Comparison of ENCODE assay signal across 8 cellular contexts in genomic region chr5:71586052-71586940, GRCh38. TPM values are rescaled to one million over a fixed set of nuclear protein-coding genes. Genes with fewer than 3 reads are reported as not detected.
DNase-seq lines count a peak whose midpoint lies in the region; ATAC-seq and TF ChIP-seq lines count a peak whose summit lies in the region.

No MANE protein-coding gene starts in this region.

- no peak for TF ChIP-seq CTCF in PC-9 (conservative IDR thresholded peaks at IDR 0.05)

- CTCF ChIA-PET in PC-9 (lab: Charles Lee): interaction anchor here (1.9 kb wide), 1 partner anchor 15 kb away, joined by 14 read pairs; no protein-coding TSS in a partner anchor

- H3K36me3 Mint-ChIP-seq in dendritic cell treated with granulocyte-macrophage colony-stimulating factor and Interleukin-4, amounts not matched to agents 40 ng/mL and 50 ng/mL, for 4 days (ENCODE audit: low read depth): peaks cover 11% of the 10 kb centered on the region
- no peaks in the 10 kb centered on the region for H3K36me3 Mint-ChIP-seq in naive B cell

- TSS peak; percentile 95 for BruUV-seq in PC-9 (replicated peaks; lab: Mats Ljungman, UMichigan)

- peaks cover 29% of the 10 kb centered on the region for H3K4me1 Mint-ChIP-seq in dendritic cell treated with granulocyte-macrophage colony-stimulating factor and Interleukin-4, amounts not matched to agents 40 ng/mL and 50 ng/mL, for 4 days (ENCODE audit: low read depth)
- H3K4me1 Mint-ChIP-seq in naive B cell: peaks cover 20 to 50% (median 32%) of the 10 kb centered on the region in 3 donors

- H3K4me3 ChIP-seq in HAP-1 (peak overlapping the region; percentile 58), PC-9 (peak overlapping the region; percentile 73)

- peak overlapping the region; percentile 78 for H3K4me2 ChIP-seq in PC-9

- peak; percentile 15 for DNase-seq in COLO829 (ENCODE audit: low spot score)
- DNase-seq in HAP-1 (ENCODE audit: low spot score in 2 of 2): peak in 1 of 2 experiments; percentile 12
- peak in 1 of 2 experiments; percentile 81 for DNase-seq in PC-9
- DNase-seq in naive B cell: no peak
- DNase-seq in ecto neural progenitor cell (ENCODE audit: low spot score): no peak
- no peak for DNase-seq in posterior vena cava (ENCODE audit: low spot score)

- peak overlapping the region; percentile 93 for H3K27ac Mint-ChIP-seq in dendritic cell treated with granulocyte-macrophage colony-stimulating factor and Interleukin-4, amounts not matched to agents 40 ng/mL and 50 ng/mL, for 4 days
- peak overlapping the region; percentile 95 to 100 (median 98) for H3K27ac Mint-ChIP-seq in naive B cell

- H3K27me3 ChIP-seq in HAP-1 (ENCODE audit: low read depth): no peaks in the 10 kb centered on the region
- H3K27me3 ChIP-seq in PC-9 (ENCODE audit: insufficient read depth, low read depth): no peaks in the 10 kb centered on the region

- in situ Hi-C loops in HAP-1 (cut with MboI; ENCODE audit: low sequenced_read_pairs): loop anchor here (25.0 kb wide), 1 partner anchor 726 kb away; the partner anchor contains the start of genes MRPS27 and PTCD2

- ATAC-seq in naive B cell (ENCODE audit: low read depth in 2 of 2) (no peak), HG03025 (IDR thresholded peaks at IDR 0.05; ENCODE audit: low FRiP score, unreplicated experiment) (no peak)

- H3K4me1 ChIP-seq in HAP-1 (peaks cover 16% of the 10 kb centered on the region), PC-9 (replicated peaks; ENCODE audit: insufficient read depth) (peaks cover 23% of the 10 kb centered on the region)

- peak overlapping the region; percentile 93 for H2AFZ ChIP-seq in PC-9

- intact Hi-C loops in PC-9 (cut with micrococcal nuclease; ENCODE audit: unreplicated experiment) (loop anchor here (2.0 kb wide), 1 partner anchor 15 kb away; no protein-coding TSS in a partner anchor), posterior vena cava (cut with DNase I) (no loop called here)
- intact Hi-C loops in dendritic cell treated with granulocyte-macrophage colony-stimulating factor and Interleukin-4, amounts not matched to agents 40 ng/mL and 50 ng/mL, for 4 days (cut with micrococcal nuclease): no loop called here

- peaks cover 40% of the 10 kb centered on the region for H3K79me2 ChIP-seq in PC-9 (ENCODE audit: low read depth)

- peaks cover 22% of the 10 kb centered on the region for H3F3A ChIP-seq in PC-9 (ENCODE audit: insufficient read depth, low read depth)

- H3K9me3 Mint-ChIP-seq in dendritic cell treated with granulocyte-macrophage colony-stimulating factor and Interleukin-4, amounts not matched to agents 40 ng/mL and 50 ng/mL, for 4 days: no peaks in the 10 kb centered on the region
- H3K9me3 Mint-ChIP-seq in naive B cell: peaks cover 0 to 4% (median 0%) of the 10 kb centered on the region in 7 donors

- H4K20me1 ChIP-seq in PC-9 (ENCODE audit: insufficient read depth): no peaks in the 10 kb centered on the region

- H3K9me2 ChIP-seq in PC-9 (ENCODE audit: insufficient read depth): no peaks in the 10 kb centered on the region

- POLR2A ChIA-PET in PC-9 (lab: Charles Lee; ENCODE audit: unreplicated experiment): interaction anchor here (0.6 to 1.0 kb wide), 2 partner anchors 8 to 30 kb away, joined by 3 to 5 read pairs; no protein-coding TSS in a partner anchor

- H3K9me3 ChIP-seq in HAP-1 (no peaks in the 10 kb centered on the region), PC-9 (ENCODE audit: insufficient read depth, low read depth) (no peaks in the 10 kb centered on the region; the same call in 1 of the 2 replicates)

- H3K27me3 Mint-ChIP-seq in dendritic cell treated with granulocyte-macrophage colony-stimulating factor and Interleukin-4, amounts not matched to agents 40 ng/mL and 50 ng/mL, for 4 days: no peaks in the 10 kb centered on the region
- no peaks in the 10 kb centered on the region for H3K27me3 Mint-ChIP-seq in naive B cell

- peak overlapping the region; percentile 99 for H3K4me3 Mint-ChIP-seq in dendritic cell treated with granulocyte-macrophage colony-stimulating factor and Interleukin-4, amounts not matched to agents 40 ng/mL and 50 ng/mL, for 4 days
- H3K4me3 Mint-ChIP-seq in naive B cell: peak overlapping the region; percentile 88 to 100 (median 98)

- H3K36me3 ChIP-seq in HAP-1 (replicated peaks) (no peaks in the 10 kb centered on the region; the same call in 1 of the 2 replicates), PC-9 (ENCODE audit: low read depth) (no peaks in the 10 kb centered on the region; the same call in 1 of the 2 replicates)

- H3K27ac ChIP-seq in PC-9: peak overlapping the region; percentile 70

RNA-seq across cellular contexts. Expression of gene MCCC2, which starts 0.8 kb away (rescaled TPM):
- total RNA-seq in PC-9 (2021) (77.3 and 87.0 TPM in 2 replicates), posterior vena cava (10 to 100 TPM; 19.3 to 20.0 TPM)
- 10 to 100 TPM; 27.3 to 42.1 (median 35.4) TPM for polyA plus RNA-seq in naive B cell (ENCODE audit: low read depth in 6 of 6)
